ENCODE assay signal across 8 cellular contexts in genomic region chr12:120470150-120470817, GRCh38. TPM values are rescaled to one million over a fixed set of nuclear protein-coding genes. Genes with fewer than 3 reads are reported as not detected.
A peak's percentile ranks its signal among the peaks of the same experiment; 100 is the strongest.
DNase-seq lines count a peak whose midpoint lies in the region; ATAC-seq, FAIRE-seq and TF ChIP-seq lines count a peak whose summit lies in the region.

No MANE protein-coding gene starts in this region.

- H3K27ac ChIP-seq in WERI-Rb-1, result peak overlapping the region; percentile 91

- H3K4me3 ChIP-seq in WERI-Rb-1 (ENCODE audit: low read depth, low read length) (peak overlapping the region; percentile 71), retinal pigment epithelial cell (ENCODE audit: low read length) (peak overlapping the region; percentile 82)

- FAIRE-seq in H54 (lab: Jason Lieb, UNC), result no peak

- peaks cover 28% of the 10 kb centered on the region for H3K36me3 ChIP-seq in WERI-Rb-1

- no peak for TF ChIP-seq CTCF in WERI-Rb-1 (IDR thresholded peaks at IDR 0.05; ENCODE audit: low read depth, low read length)
- no peak for TF ChIP-seq CTCF in retinal pigment epithelial cell (conservative IDR thresholded peaks at IDR 0.05; ENCODE audit: low read depth, low read length)

- no peaks in the 10 kb centered on the region for H3K9me3 ChIP-seq in WERI-Rb-1 (ENCODE audit: severe bottlenecking)

- DNase-seq in NCI-H1105 treated with DMSO at 0.1 percent for 48 hours (lab: John Stamatoyannopoulos, UW), result peak; percentile 32
- no peak for DNase-seq in NCI-H1105 (lab: John Stamatoyannopoulos, UW)
- no peak for DNase-seq in WERI-Rb-1
- peak; percentile 7 for DNase-seq in glomerular visceral epithelial cell (ENCODE audit: extremely low spot score)
- DNase-seq in retinal pigment epithelial cell (ENCODE audit: low read depth), result no peak
- DNase-seq in posterior vena cava (ENCODE audit: low spot score), result no peak
- DNase-seq in H54 (ENCODE audit: insufficient read length, low spot score), result no peak

- H3K27me3 ChIP-seq in WERI-Rb-1 (ENCODE audit: insufficient read depth, low read depth, severe bottlenecking), result no peaks in the 10 kb centered on the region

- ATAC-seq in HG03139 (IDR thresholded peaks at IDR 0.05; ENCODE audit: unreplicated experiment), result peak; percentile 23

- TF ChIP-seq POLR2A in H54 (IDR thresholded peaks at IDR 0.05; ENCODE audit: low read depth, low read length), result no peak

- intact Hi-C loops in posterior vena cava (cut with DNase I), result no loop called here

RNA-seq across cellular contexts. Expression of gene SRSF9, which starts 0.7 kb away (rescaled TPM):
- total RNA-seq in posterior vena cava, result 10 to 100 TPM; 83.5 to 84.4 TPM

RNA-seq across cellular contexts. Expression of gene GATC, which starts 24.0 kb away (rescaled TPM):
- total RNA-seq in posterior vena cava, result 10 to 100 TPM; 11.7 to 16.2 TPM

RNA-seq across cellular contexts. Expression of gene TRIAP1, which starts 24.1 kb away (rescaled TPM):
- 10 to 100 TPM; 13.9 to 15.7 TPM for total RNA-seq in posterior vena cava

RNA-seq across cellular contexts. Expression of gene DYNLL1, which starts 25.6 kb away (rescaled TPM):
- total RNA-seq in posterior vena cava, result 100 to 1,000 TPM; 221 to 343 TPM

RNA-seq across cellular contexts. Expression of gene COX6A1, which starts 32.4 kb away (rescaled TPM):
- 100 to 1,000 TPM; 244 to 261 TPM for total RNA-seq in posterior vena cava

Comparison
In these comparisons a context has a peak if more than half of its experiments do, and no peak if none do; other contexts are left out.
1. DNase-seq: peak in NCI-H1105 treated with DMSO at 0.1 percent for 48 hours (single experiment) and glomerular visceral epithelial cell (single experiment); none in NCI-H1105 (single experiment), WERI-Rb-1 (single experiment), retinal pigment epithelial cell (single experiment), posterior vena cava (single experiment) and H54 (single experiment).